Comparison of ENCODE assay signal across 12 cellular contexts in the genomic region with DNA sequence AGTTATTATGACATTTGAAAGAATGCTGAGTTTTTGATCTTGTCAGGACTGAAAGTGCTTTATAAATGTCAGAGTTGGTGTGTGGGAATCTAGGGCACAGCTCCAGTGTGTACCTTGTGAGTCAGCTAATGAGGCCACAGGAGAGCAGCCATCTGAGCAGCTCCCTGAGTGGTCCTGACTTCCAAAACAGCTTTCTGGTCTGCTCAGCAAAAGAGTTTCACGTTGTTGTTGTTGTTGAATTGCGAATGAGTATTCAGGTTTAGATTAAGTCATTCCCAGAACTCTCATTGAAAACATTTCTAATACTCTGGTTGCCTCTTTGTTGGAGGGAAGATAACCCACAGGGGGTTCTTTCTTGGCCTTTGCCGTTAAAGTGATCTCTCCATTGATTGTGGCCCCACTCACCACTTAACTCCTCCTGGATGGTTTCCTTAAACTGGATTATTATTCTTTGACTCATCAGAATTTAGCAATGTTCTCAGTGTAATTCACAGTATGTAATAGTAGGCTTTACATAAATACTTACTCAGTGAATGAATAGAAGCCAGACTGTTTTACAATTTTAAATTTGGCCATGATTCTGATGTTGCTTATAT.
DNase-seq lines count a peak whose midpoint lies in the region; ATAC-seq and TF ChIP-seq lines count a peak whose summit lies in the region.
"Had no signal": no experiment of that assay in that cellular context is flagged by ENCODE, and none has a peak within 500 bp of the region (broad histone marks: within the 10 kb centered on the region; RNA-seq: fewer than 3 reads in every experiment).

No MANE protein-coding gene starts in this region.

- H3K9me3 ChIP-seq in HUES48 (ENCODE audit: control insufficient read depth, insufficient read depth, low read length) (no peaks in the 10 kb centered on the region), left lung (no peaks in the 10 kb centered on the region)

- H3K27ac ChIP-seq in HUES48 (ENCODE audit: low read depth, low read length) (peak overlapping the region; percentile 81), caudate nucleus (ENCODE audit: low read depth, low read length) (peak overlapping the region; percentile 42), left lung (no peak overlapping the region)
- H3K27ac ChIP-seq: C4-2B, cardiac muscle cell, SJSA1 had no signal

- H3K36me3 ChIP-seq in HUES48 (ENCODE audit: control insufficient read depth, insufficient read depth, low read length) (no peaks in the 10 kb centered on the region), left lung (no peaks in the 10 kb centered on the region)
- H3K36me3 ChIP-seq: cardiac muscle cell, SJSA1 had no signal

- H3K4me3 ChIP-seq in HUES48 (ENCODE audit: low read depth, low read length) (no peak overlapping the region), left lung (no peak overlapping the region)
- H3K4me3 ChIP-seq: cardiac muscle cell, SJSA1 had no signal

- no peak overlapping the region for H3K9ac ChIP-seq in HUES48 (ENCODE audit: low read depth, low read length)

- TF ChIP-seq CTCF in left lung (IDR thresholded peaks at IDR 0.05): no peak

- H3K4me1 ChIP-seq in HUES48 (ENCODE audit: control insufficient read depth, insufficient read depth, low read length) (peaks cover 14% of the 10 kb centered on the region), left lung (no peaks in the 10 kb centered on the region)
- H3K4me1 ChIP-seq: SJSA1 had no signal

- peak; percentile 60 for DNase-seq in AG08395 (ENCODE audit: low spot score)
- peak in 22 of 61 donors; percentile 1 to 70 (median 14) for DNase-seq in caudate nucleus (lab: John Stamatoyannopoulos, UW)
- DNase-seq in left lung: no peak
- no peak for DNase-seq in midbrain (lab: John Stamatoyannopoulos, UW)
- DNase-seq in SK-N-DZ (ENCODE audit: low spot score): no peak
- DNase-seq: NCI-H510A treated with DMSO at 0.1 percent for 48 hours had no signal

- ATAC-seq in left lung (peak; percentile 44), HG02870 (IDR thresholded peaks at IDR 0.05; ENCODE audit: unreplicated experiment) (no peak), HG03135 (IDR thresholded peaks at IDR 0.05; ENCODE audit: unreplicated experiment) (no peak)

- H3K27me3 ChIP-seq in HUES48 (ENCODE audit: control insufficient read depth, insufficient read depth, low read length) (no peaks in the 10 kb centered on the region), left lung (no peaks in the 10 kb centered on the region)
- H3K27me3 ChIP-seq: cardiac muscle cell, SJSA1 had no signal

- intact Hi-C loops in left lung (cut with DNase I): no loop called here

Comparison
In these comparisons a context has a peak if more than half of its experiments do, and no peak if none do; other contexts are left out.
1. H3K27ac ChIP-seq: peak in HUES48 (single experiment) and caudate nucleus (single experiment); none in left lung (0 of 2).